1 cellular context compared by ENCODE assay signal in genomic region chr7:46139079-46139478, GRCh38.
TF ChIP-seq lines count a peak whose summit lies in the region.

No MANE protein-coding gene starts in this region.

TF ChIP-seq in GM12878, 131 proteins besides CTCF, POLR2A, EP300 and RAD21 (continued from another document and continues in another):
- TF ChIP-seq ZNF687 (IDR thresholded peaks at IDR 0.05) (no peak), ZNF622 (IDR thresholded peaks at IDR 0.05) (no peak), SRF (IDR thresholded peaks at IDR 0.05; ENCODE audit: low read depth in 2 of 2, low read length in 2 of 2) (no peak), RELB (IDR thresholded peaks at IDR 0.05; ENCODE audit: low read depth) (peak; percentile 66), SUZ12 (IDR thresholded peaks at IDR 0.05; ENCODE audit: unreplicated experiment) (no peak), NFYA (IDR thresholded peaks at IDR 0.05; ENCODE audit: borderline replicate concordance, low read depth, low read length) (no peak), KAT2A (conservative IDR thresholded peaks at IDR 0.05; ENCODE audit: control insufficient read depth, low read depth, low read length) (no peak), SMAD1 (IDR thresholded peaks at IDR 0.05; ENCODE audit: low read depth, partially characterized antibody) (peak; percentile 22), ZNF207 (IDR thresholded peaks at IDR 0.05; ENCODE audit: borderline replicate concordance) (no peak), FOXM1 (IDR thresholded peaks at IDR 0.05; ENCODE audit: low read depth, low read length) (peak; percentile 38; the same call in 1 of the 2 replicates), PKNOX1 (IDR thresholded peaks at IDR 0.05) (peak; percentile 49; the same call in 1 of the 2 replicates), TCF7 (IDR thresholded peaks at IDR 0.05; ENCODE audit: borderline replicate concordance) (no peak), POLR2AphosphoS2 (IDR thresholded peaks at IDR 0.05; ENCODE audit: low read depth, low read length) (no peak), NBN (IDR thresholded peaks at IDR 0.05) (peak; percentile 51), SREBF2 (IDR thresholded peaks at IDR 0.05; ENCODE audit: low read length) (no peak), HCFC1 (IDR thresholded peaks at IDR 0.05; ENCODE audit: low read length) (no peak), POLR2AphosphoS5 (IDR thresholded peaks at IDR 0.05; ENCODE audit: low read length) (no peak), MEF2B (IDR thresholded peaks at IDR 0.05; ENCODE audit: partially characterized antibody, poor library complexity, severe bottlenecking) (peak; percentile 40), ETV6 (conservative IDR thresholded peaks at IDR 0.05 in 1 of 2, IDR thresholded peaks at IDR 0.05 in 1 of 2; ENCODE audit: borderline replicate concordance in 1 of 2, low read depth in 1 of 2) (peak in 1 of 2 experiments; percentile 63; a peak in 1 of 4 replicates), SUPT20H (IDR thresholded peaks at IDR 0.05; ENCODE audit: borderline replicate concordance, control insufficient read depth, low read depth, low read length) (no peak), CUX1 (IDR thresholded peaks at IDR 0.05; ENCODE audit: insufficient replicate concordance, low read depth, low read length) (no peak), POU2F2 (IDR thresholded peaks at IDR 0.05; ENCODE audit: borderline replicate concordance, low read depth, low read length) (no peak), KDM1A (IDR thresholded peaks at IDR 0.05; ENCODE audit: borderline replicate concordance) (no peak), TARDBP (IDR thresholded peaks at IDR 0.05; ENCODE audit: borderline replicate concordance) (no peak), KLF5 (IDR thresholded peaks at IDR 0.05; ENCODE audit: partially characterized antibody) (no peak), RFX5 (IDR thresholded peaks at IDR 0.05; ENCODE audit: low read depth, low read length) (no peak), EGR1 (IDR thresholded peaks at IDR 0.05; ENCODE audit: borderline replicate concordance in 1 of 2, low read depth in 2 of 2, low read length in 2 of 2) (no peak), FOXK2 (IDR thresholded peaks at IDR 0.05) (no peak), PAX5 (IDR thresholded peaks at IDR 0.05; ENCODE audit: borderline replicate concordance, low read depth, low read length) (no peak), MYB (IDR thresholded peaks at IDR 0.05; ENCODE audit: borderline replicate concordance, low read depth, low read length) (no peak), ELK1 (IDR thresholded peaks at IDR 0.05; ENCODE audit: low read depth, low read length) (no peak), NKRF (conservative IDR thresholded peaks at IDR 0.05) (no peak), SREBF1 (IDR thresholded peaks at IDR 0.05; ENCODE audit: low read length) (no peak), CBX3 (IDR thresholded peaks at IDR 0.05; ENCODE audit: borderline replicate concordance, low read depth) (no peak), EED (IDR thresholded peaks at IDR 0.05; ENCODE audit: low read depth) (no peak), E2F4 (IDR thresholded peaks at IDR 0.05; ENCODE audit: low read depth, low read length) (no peak), SMC3 (IDR thresholded peaks at IDR 0.05; ENCODE audit: borderline replicate concordance, low read length) (no peak), ZNF24 (IDR thresholded peaks at IDR 0.05) (peak; percentile 59; the same call in 1 of the 2 replicates), ZNF592 (IDR thresholded peaks at IDR 0.05) (no peak), CHD2 (IDR thresholded peaks at IDR 0.05; ENCODE audit: borderline replicate concordance, low read depth, low read length) (no peak; the same call in 1 of the 2 replicates), HDAC2 (IDR thresholded peaks at IDR 0.05) (no peak), SIX5 (IDR thresholded peaks at IDR 0.05; ENCODE audit: low read depth, low read length, severe bottlenecking) (no peak), CHD1 (IDR thresholded peaks at IDR 0.05; ENCODE audit: low read depth, low read length) (no peak)
